Comparison of ENCODE assay signal across 8 cellular contexts in the genomic region with DNA sequence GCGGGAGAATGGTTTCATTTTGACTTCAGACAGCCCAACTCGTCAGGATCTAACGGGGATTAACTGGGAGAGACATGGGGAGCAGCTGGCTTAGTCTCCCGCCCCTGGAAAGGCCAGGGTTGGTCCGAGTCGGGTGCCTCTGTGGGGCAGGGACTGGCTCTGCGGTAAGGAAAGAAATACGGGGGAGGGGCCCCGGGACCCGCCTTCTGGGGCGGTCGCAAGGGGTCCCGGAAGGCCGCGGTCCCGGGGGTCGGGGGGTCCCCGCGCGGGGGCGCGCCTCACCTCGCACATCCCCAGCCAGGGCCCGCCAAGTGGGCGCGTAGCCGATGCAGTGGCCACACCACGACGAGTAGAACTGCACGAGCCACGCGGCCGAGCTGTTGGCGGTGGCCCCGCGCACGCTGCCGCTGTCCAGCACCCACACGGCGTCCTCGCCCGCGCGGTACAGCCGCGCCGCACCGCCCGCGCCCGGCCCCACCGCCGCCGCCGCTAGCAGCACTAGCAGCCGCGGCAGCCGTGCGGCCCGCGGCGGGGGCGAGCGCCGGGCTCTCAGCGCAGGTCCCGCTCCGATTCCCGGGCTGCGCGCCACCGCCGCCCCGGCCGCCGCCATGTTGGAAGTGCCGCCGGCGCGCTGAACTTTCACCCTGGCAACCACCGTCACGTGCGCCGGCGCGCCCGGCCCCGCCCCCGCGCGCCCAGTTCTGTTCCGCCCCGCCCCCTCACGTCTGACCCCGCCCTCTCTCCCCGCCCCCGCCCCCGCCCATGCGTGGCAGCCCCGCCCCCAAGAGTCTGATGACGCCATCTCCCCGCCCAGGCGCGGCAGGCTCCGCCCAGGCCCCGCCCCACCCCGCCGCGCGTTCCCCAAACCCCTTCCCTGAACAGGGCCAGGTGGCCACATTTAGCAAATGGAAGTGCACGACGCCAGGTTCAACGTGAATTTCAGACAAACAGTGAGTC. TPM values are rescaled to one million over a fixed set of nuclear protein-coding genes. Genes with fewer than 3 reads are reported as not detected.
DNase-seq lines count a peak whose midpoint lies in the region; ATAC-seq, FAIRE-seq and TF ChIP-seq lines count a peak whose summit lies in the region.

A gene with protein sequence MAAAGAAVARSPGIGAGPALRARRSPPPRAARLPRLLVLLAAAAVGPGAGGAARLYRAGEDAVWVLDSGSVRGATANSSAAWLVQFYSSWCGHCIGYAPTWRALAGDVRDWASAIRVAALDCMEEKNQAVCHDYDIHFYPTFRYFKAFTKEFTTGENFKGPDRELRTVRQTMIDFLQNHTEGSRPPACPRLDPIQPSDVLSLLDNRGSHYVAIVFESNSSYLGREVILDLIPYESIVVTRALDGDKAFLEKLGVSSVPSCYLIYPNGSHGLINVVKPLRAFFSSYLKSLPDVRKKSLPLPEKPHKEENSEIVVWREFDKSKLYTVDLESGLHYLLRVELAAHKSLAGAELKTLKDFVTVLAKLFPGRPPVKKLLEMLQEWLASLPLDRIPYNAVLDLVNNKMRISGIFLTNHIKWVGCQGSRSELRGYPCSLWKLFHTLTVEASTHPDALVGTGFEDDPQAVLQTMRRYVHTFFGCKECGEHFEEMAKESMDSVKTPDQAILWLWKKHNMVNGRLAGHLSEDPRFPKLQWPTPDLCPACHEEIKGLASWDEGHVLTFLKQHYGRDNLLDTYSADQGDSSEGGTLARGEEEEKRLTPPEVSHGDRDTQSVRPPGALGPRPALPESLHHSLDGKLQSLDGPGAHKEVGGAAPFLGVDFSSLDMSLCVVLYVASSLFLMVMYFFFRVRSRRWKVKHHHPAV (minus strand): TSS at position 619 of the 957 bp plus-strand sequence. CDS start 9 bp downstream, at position 610.

- H3K4me3 ChIP-seq in kidney (ENCODE audit: low read length in 2 of 2): peak within 1 kb of the TSS; percentile 79 to 83

- FAIRE-seq in GM12892 (lab: Jason Lieb, UNC) (peak; percentile 95), kidney (lab: Jason Lieb, UNC) (no peak)

- DNase-seq in GM12892 (ENCODE audit: insufficient read length) (peak; percentile 75), NCI-H226 (peak; percentile 47), cerebellar nuclear complex (lab: John Stamatoyannopoulos, UW) (peak; percentile 51 to 61), kidney (peak; percentile 94)
- DNase-seq in activated CD4-positive, alpha-beta T cell treated with anti-CD3 and anti-CD28 coated beads for 1 hour: peak; percentile 81
- peak; percentile 76 to 80 for DNase-seq in stimulated activated CD4-positive, alpha-beta T cell treated with anti-CD3 and anti-CD28 coated beads, Interleukin-15, amount 100 ng/mL, for 1 hour (ENCODE audit: low read depth in 1 of 2, low spot score in 1 of 2)

- ATAC-seq in HG02981 (IDR thresholded peaks at IDR 0.05; ENCODE audit: unreplicated experiment): peak; percentile 43
- ATAC-seq in GM18873 (IDR thresholded peaks at IDR 0.05; ENCODE audit: low FRiP score, unreplicated experiment): no peak

- peaks cover 12 to 13% of the 10 kb centered on the region in 2 donors for H3K4me1 ChIP-seq in kidney (ENCODE audit: control insufficient read depth in 1 of 2, insufficient read depth in 1 of 2, low read depth in 1 of 2, low read length in 2 of 2)

- intact Hi-C loops in kidney (cut with DNase I): no loop called here

- peak within 1 kb of the TSS; percentile 48 to 65 for H3K9ac ChIP-seq in kidney (ENCODE audit: low read length in 2 of 2)

- no peak for TF ChIP-seq CTCF in kidney (IDR thresholded peaks at IDR 0.05; ENCODE audit: borderline replicate concordance, extremely low read depth, insufficient read depth)

- TF ChIP-seq POLR2A in GM12892 (IDR thresholded peaks at IDR 0.05; ENCODE audit: low read depth, low read length): peak; percentile 65; the same call in 1 of the 2 replicates

- H3K9me3 ChIP-seq in kidney (ENCODE audit: control insufficient read depth in 1 of 2, low read length in 2 of 2): no peaks in the 10 kb centered on the region

- H3K27ac ChIP-seq in kidney (ENCODE audit: low read depth in 2 of 2, low read length in 2 of 2): no peak within 1 kb of the TSS

- no peaks in the 10 kb centered on the region for H3K36me3 ChIP-seq in kidney (ENCODE audit: control insufficient read depth in 1 of 2, insufficient read depth in 2 of 2, low read length in 2 of 2)

RNA-seq across cellular contexts. Expression of the gene that starts here (rescaled TPM):
- 8.5 TPM for polyA plus RNA-seq in GM12892 (2012; ENCODE audit: missing spikeins)
- 10.1 TPM for total RNA-seq in kidney
- 4.0 TPM for polyA plus RNA-seq in kidney (ENCODE audit: insufficient read depth, low read depth, low replicate concordance)
